32 cellular contexts compared by ENCODE assay signal in the genomic region with DNA sequence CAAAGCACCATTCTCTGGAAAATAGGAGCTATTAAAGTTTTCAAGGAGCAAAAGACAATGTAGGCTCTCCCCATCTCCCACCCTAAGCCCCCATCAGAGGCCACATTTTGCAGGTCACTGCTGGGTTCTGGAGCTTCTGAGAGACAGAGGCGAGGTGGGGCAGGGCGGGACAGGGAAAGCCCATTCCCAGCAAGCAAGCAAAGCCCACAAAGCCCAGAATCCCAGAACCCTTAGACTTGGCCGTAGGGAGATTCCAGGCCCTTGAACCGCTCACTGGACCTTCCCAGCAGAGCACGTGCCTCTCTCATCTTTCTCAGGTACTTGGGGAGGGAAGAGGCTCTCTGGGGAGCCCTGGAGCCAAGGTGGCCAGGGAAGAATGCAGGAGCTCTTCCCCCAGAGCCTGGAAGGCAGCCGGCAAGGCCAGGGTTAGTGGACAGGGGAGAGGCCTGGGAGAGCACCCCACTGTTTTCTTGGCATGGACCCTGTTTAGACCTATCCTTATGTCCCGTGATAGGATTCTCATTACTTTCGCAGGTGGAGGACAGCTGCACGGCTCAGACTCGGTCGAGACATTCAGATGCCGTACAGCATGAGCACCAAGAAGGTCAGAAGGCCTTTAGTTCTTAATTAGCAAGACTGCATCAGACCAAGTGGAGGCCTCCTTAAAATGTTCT.
"Had no signal": no experiment of that assay in that cellular context is flagged by ENCODE, and none has a peak within 500 bp of the region (broad histone marks: within the 10 kb centered on the region; RNA-seq: fewer than 3 reads in every experiment).

No MANE protein-coding gene starts in this region.

- H3K4me1 ChIP-seq: ascending aorta, pancreas, psoas muscle, tibial artery had no signal

- H3K27ac ChIP-seq: ascending aorta, neutrophil, pancreas, psoas muscle, tibial artery, WERI-Rb-1 had no signal

- H3K4me3 ChIP-seq: ascending aorta, pancreas, psoas muscle, smooth muscle cell, tibial artery had no signal

- H3K4me1 Mint-ChIP-seq: activated naive CD4-positive, alpha-beta T cell treated with anti-CD3 and anti-CD28 coated beads, Interleukin-2, amount 10 ng/mL, durations not matched to agents 7 days and 5 days; activated naive CD8-positive, alpha-beta T cell treated with anti-CD3 and anti-CD28 coated beads, Interleukin-2, amount 10 ng/mL, durations not matched to agents 7 days and 5 days; brain; naive B cell; nephron progenitor cell; stimulated activated memory B cell treated with anti-CD40 and anti-IgM and Interleukin-4, amounts not matched to agents 10 μg/mL and 1 μg/mL and 100 μg/mL, for 72 hours; stimulated activated naive CD8-positive, alpha-beta T cell treated with anti-CD3 and anti-CD28 coated beads, Interleukin-15, amount 100 ng/mL, for 72 hours; T-helper 17 cell had no signal

- H3K9me3 ChIP-seq: pancreas had no signal

- H3K36me3 Mint-ChIP-seq: activated naive CD4-positive, alpha-beta T cell treated with anti-CD3 and anti-CD28 coated beads, Interleukin-2, amount 10 ng/mL, durations not matched to agents 7 days and 5 days; activated naive CD8-positive, alpha-beta T cell treated with anti-CD3 and anti-CD28 coated beads, Interleukin-2, amount 10 ng/mL, durations not matched to agents 7 days and 5 days; stimulated activated memory B cell treated with anti-CD40 and anti-IgM and Interleukin-4, amounts not matched to agents 10 μg/mL and 1 μg/mL and 100 μg/mL, for 72 hours had no signal

- H3K27ac Mint-ChIP-seq: activated naive CD4-positive, alpha-beta T cell treated with anti-CD3 and anti-CD28 coated beads, Interleukin-2, amount 10 ng/mL, durations not matched to agents 7 days and 5 days; activated naive CD8-positive, alpha-beta T cell treated with anti-CD3 and anti-CD28 coated beads, Interleukin-2, amount 10 ng/mL, durations not matched to agents 7 days and 5 days; activated T-cell treated with anti-CD3 and anti-CD28 coated beads, Interleukin-2, amount 50 U/mL, for 24 hours; brain; dendritic cell treated with granulocyte-macrophage colony-stimulating factor and Interleukin-4, amounts not matched to agents 40 ng/mL and 50 ng/mL, for 4 days; nephron progenitor cell; stimulated activated memory B cell treated with anti-CD40 and anti-IgM and Interleukin-4, amounts not matched to agents 10 μg/mL and 1 μg/mL and 100 μg/mL, for 72 hours; stimulated activated naive CD8-positive, alpha-beta T cell treated with anti-CD3 and anti-CD28 coated beads, Interleukin-15, amount 100 ng/mL, for 72 hours; T-helper 17 cell had no signal

- H3K4me2 ChIP-seq: SK-N-SH, smooth muscle cell had no signal

- DNase-seq: activated CD4-positive, alpha-beta T cell treated with anti-CD3 and anti-CD28 coated beads for 48 hours; activated CD4-positive, alpha-beta T cell treated with anti-CD3 and anti-CD28 coated beads, Interleukin-2, amount 50 U/mL, for 48 hours; activated CD8-positive, alpha-beta memory T cell treated with anti-CD3 and anti-CD28 coated beads, Interleukin-2, amount 50 U/mL, for 48 hours; activated gamma-delta T cell; activated naive CD4-positive, alpha-beta T cell treated with anti-CD3 and anti-CD28 coated beads, Interleukin-2, amount 10 ng/mL, durations not matched to agents 7 days and 5 days; activated naive CD8-positive, alpha-beta T cell treated with anti-CD3 and anti-CD28 coated beads, Interleukin-2, amount 10 ng/mL, durations not matched to agents 7 days and 5 days; activated T-cell treated with anti-CD3 and anti-CD28 coated beads, Interleukin-2, amount 50 U/mL, for 24 hours; caudate nucleus; effector CD8-positive, alpha-beta T cell; erythroblast; left ventricle myocardium superior; naive B cell; nephron progenitor cell; pancreas; psoas muscle; SK-N-SH; stimulated activated CD4-positive, alpha-beta T cell treated with anti-CD3 and anti-CD28 coated beads, Interleukin-1b, Interleukin-23, amount 100 ng/mL, for 48 hours; stimulated activated CD4-positive, alpha-beta T cell treated with anti-CD3 and anti-CD28 coated beads, Interleukin-4, amount 100 ng/mL, for 4 hours; stimulated activated CD8-positive, alpha-beta memory T cell treated with anti-CD3 and anti-CD28 coated beads, Interleukin-4, amount 100 ng/mL, for 48 hours; stimulated activated naive CD8-positive, alpha-beta T cell treated with anti-CD3 and anti-CD28 coated beads, Interleukin-15, amount 100 ng/mL, for 72 hours; SW 1271; T-helper 17 cell; T1000; WERI-Rb-1 had no signal

- H3K27me3 ChIP-seq: ascending aorta, neutrophil, pancreas, tibial artery had no signal

- H3K27me3 Mint-ChIP-seq: activated naive CD4-positive, alpha-beta T cell treated with anti-CD3 and anti-CD28 coated beads, Interleukin-2, amount 10 ng/mL, durations not matched to agents 7 days and 5 days; activated naive CD8-positive, alpha-beta T cell treated with anti-CD3 and anti-CD28 coated beads, Interleukin-2, amount 10 ng/mL, durations not matched to agents 7 days and 5 days; activated T-cell treated with anti-CD3 and anti-CD28 coated beads, Interleukin-2, amount 50 U/mL, for 24 hours; brain; dendritic cell treated with granulocyte-macrophage colony-stimulating factor and Interleukin-4, amounts not matched to agents 40 ng/mL and 50 ng/mL, for 4 days; naive B cell; stimulated activated memory B cell treated with anti-CD40 and anti-IgM and Interleukin-4, amounts not matched to agents 10 μg/mL and 1 μg/mL and 100 μg/mL, for 72 hours; stimulated activated naive CD8-positive, alpha-beta T cell treated with anti-CD3 and anti-CD28 coated beads, Interleukin-15, amount 100 ng/mL, for 72 hours; T-helper 17 cell had no signal

- H3K36me3 ChIP-seq: neutrophil, pancreas, WERI-Rb-1 had no signal

- ATAC-seq: activated CD4-positive, CD25-positive, alpha-beta regulatory T cell treated with anti-CD3 and anti-CD28 coated beads, Interleukin-2, amount 50 U/mL, for 24 hours; left ventricle myocardium superior; pancreas; psoas muscle; stimulated activated memory B cell treated with anti-CD40 and anti-IgM and Interleukin-4, amounts not matched to agents 10 μg/mL and 1 μg/mL and 100 μg/mL, for 72 hours; stimulated activated naive CD8-positive, alpha-beta T cell treated with anti-CD3 and anti-CD28 coated beads, Interleukin-15, amount 100 ng/mL, for 72 hours; T-helper 17 cell had no signal

- H3K4me3 Mint-ChIP-seq: activated naive CD4-positive, alpha-beta T cell treated with anti-CD3 and anti-CD28 coated beads, Interleukin-2, amount 10 ng/mL, durations not matched to agents 7 days and 5 days; activated naive CD8-positive, alpha-beta T cell treated with anti-CD3 and anti-CD28 coated beads, Interleukin-2, amount 10 ng/mL, durations not matched to agents 7 days and 5 days; activated T-cell treated with anti-CD3 and anti-CD28 coated beads, Interleukin-2, amount 50 U/mL, for 24 hours; brain; dendritic cell treated with granulocyte-macrophage colony-stimulating factor and Interleukin-4, amounts not matched to agents 40 ng/mL and 50 ng/mL, for 4 days; naive B cell; nephron progenitor cell; stimulated activated memory B cell treated with anti-CD40 and anti-IgM and Interleukin-4, amounts not matched to agents 10 μg/mL and 1 μg/mL and 100 μg/mL, for 72 hours; stimulated activated naive CD8-positive, alpha-beta T cell treated with anti-CD3 and anti-CD28 coated beads, Interleukin-15, amount 100 ng/mL, for 72 hours; T-helper 17 cell had no signal
